Comparison of ENCODE assay signal across 1 cellular context in genomic region chr2:62163834-62164233, GRCh38.
TF ChIP-seq lines count a peak whose summit lies in the region.

No MANE protein-coding gene starts in this region.

TF ChIP-seq in K562, 482 proteins besides CTCF, POLR2A, EP300 and RAD21 (continued from another document):
- TF ChIP-seq PATZ1 (CRISPR knock-in tag; IDR thresholded peaks at IDR 0.05; ENCODE audit: borderline replicate concordance) (no peak), NBN (IDR thresholded peaks at IDR 0.05; ENCODE audit: low read depth) (no peak), RBBP5 (IDR thresholded peaks at IDR 0.05; ENCODE audit: borderline replicate concordance, insufficient read depth, low read length, poor library complexity, severe bottlenecking) (no peak), PREB (CRISPR knock-in tag; IDR thresholded peaks at IDR 0.05) (no peak), MED1 (CRISPR knock-in tag; IDR thresholded peaks at IDR 0.05; ENCODE audit: borderline replicate concordance) (no peak), RFX5 (IDR thresholded peaks at IDR 0.05; ENCODE audit: low read depth, low read length) (no peak), HEY1 (CRISPR knock-in tag; IDR thresholded peaks at IDR 0.05; ENCODE audit: borderline replicate concordance) (no peak), ZNF77 (CRISPR knock-in tag; IDR thresholded peaks at IDR 0.05) (no peak), ZSCAN29 (IDR thresholded peaks at IDR 0.05) (no peak), MECOM (CRISPR knock-in tag; IDR thresholded peaks at IDR 0.05) (no peak), PRDM10 (IDR thresholded peaks at IDR 0.05; ENCODE audit: partially characterized antibody) (no peak), KAT2B (IDR thresholded peaks at IDR 0.05; ENCODE audit: low read depth, low read length) (no peak), DACH1 (IDR thresholded peaks at IDR 0.05; ENCODE audit: partially characterized antibody) (no peak)
